In the genomic region with DNA sequence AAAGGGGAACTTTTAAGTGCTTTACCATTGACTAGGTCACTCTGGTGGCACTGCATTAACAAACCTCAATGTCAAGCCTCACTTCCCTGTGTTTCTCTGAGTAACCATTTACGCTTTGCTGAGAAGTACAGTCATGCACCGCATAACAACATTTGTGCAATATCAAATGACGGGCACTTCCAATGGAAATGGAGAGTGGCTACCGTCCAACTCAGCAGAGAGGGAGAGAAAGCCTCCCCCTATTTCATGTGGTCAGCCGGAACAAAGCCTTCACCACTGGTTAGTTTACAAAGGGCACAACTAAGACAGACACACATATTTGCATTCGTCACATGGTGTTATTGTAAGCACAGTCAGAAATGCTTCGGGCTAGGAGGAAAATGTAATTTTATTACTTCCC, we compare ENCODE assay signal across 9 cellular contexts.
DNase-seq lines count a peak whose midpoint lies in the region; ATAC-seq, FAIRE-seq and TF ChIP-seq lines count a peak whose summit lies in the region.
"Had no signal": no experiment of that assay in that cellular context is flagged by ENCODE, and none has a peak within 500 bp of the region (broad histone marks: within the 10 kb centered on the region; RNA-seq: fewer than 3 reads in every experiment).

No MANE protein-coding gene starts in this region.

- no peaks in the 10 kb centered on the region for H3K4me1 ChIP-seq in GM12878 (ENCODE audit: control insufficient read depth, insufficient read depth, low read length)

- TF ChIP-seq EP300 in GM12878 (IDR thresholded peaks at IDR 0.05; ENCODE audit: borderline replicate concordance in 1 of 2, control insufficient read depth in 1 of 2, low read depth in 2 of 2, low read length in 2 of 2): no peak

- no peak overlapping the region for H3K4me3 ChIP-seq in GM12878

- H3K9me3 ChIP-seq in GM12878 (replicated peaks; ENCODE audit: control insufficient read depth, insufficient read depth, low read length): no peaks in the 10 kb centered on the region

- H3K79me2 ChIP-seq in GM12878 (ENCODE audit: control insufficient read depth, insufficient read depth, low read length): no peaks in the 10 kb centered on the region

- H3K27ac ChIP-seq in GM12878 (ENCODE audit: control insufficient read depth, insufficient read depth): no peak overlapping the region

- H3K9ac ChIP-seq in GM12878 (ENCODE audit: control insufficient read depth, insufficient read depth, low read length): no peak overlapping the region

- FAIRE-seq in GM12878 (lab: Jason Lieb, UNC): no peak

- WGBS in GM12878 (ENCODE audit: insufficient coverage, insufficient replicate concordance, low lambda C conversion rate, missing lambda C conversion rate): 82% methylated on average over 7 of the region's 7 CpGs

- TF ChIP-seq CTCF in GM12878 (IDR thresholded peaks at IDR 0.05 in 2 of 3, conservative IDR thresholded peaks at IDR 0.05 in 1 of 3; ENCODE audit: control insufficient read depth in 2 of 3, extremely low read depth in 1 of 3, insufficient read depth in 1 of 3, low read depth in 3 of 3, low read length in 3 of 3) (no peak), GM13976 (IDR thresholded peaks at IDR 0.05; ENCODE audit: borderline replicate concordance, control extremely low read depth, extremely low read depth, insufficient read depth, missing control alignments) (no peak), omental fat pad (IDR thresholded peaks at IDR 0.05) (no peak)

- no peaks in the 10 kb centered on the region for H3K27me3 ChIP-seq in GM12878 (replicated peaks in 1 of 2; ENCODE audit: control insufficient read depth in 2 of 2, insufficient read depth in 2 of 2, low read length in 1 of 2)

- in situ Hi-C loops in GM12878 (cut with MboI) (no loop called here), GM13976 (cut with MboI; ENCODE audit: low sequenced_read_pairs, unreplicated experiment) (no loop called here)

- no peak for TF ChIP-seq POLR2A in GM12878 (IDR thresholded peaks at IDR 0.05; ENCODE audit: low read depth, low read length)

- TF ChIP-seq RAD21 in GM12878 (IDR thresholded peaks at IDR 0.05; ENCODE audit: insufficient read depth, low read depth, low read length): no peak

- POLR2A ChIA-PET in GM12878 (lab: Charles Lee): no interaction called here

- RAD21 ChIA-PET in GM12878 (lab: Charles Lee; ENCODE audit: unreplicated experiment): no interaction called here

- intact Hi-C loops in GM12878 (cut with micrococcal nuclease; ENCODE audit: unreplicated experiment): no loop called here

- no peaks in the 10 kb centered on the region for H3K36me3 ChIP-seq in GM12878 (ENCODE audit: control insufficient read depth in 2 of 2, insufficient read depth in 2 of 2, low read length in 1 of 2)

- ATAC-seq in GM12878: peak; percentile 39; the same call in 2 of the 3 replicates
- ATAC-seq in HG02884 (IDR thresholded peaks at IDR 0.05; ENCODE audit: unreplicated experiment): no peak
- ATAC-seq in HG02798 (IDR thresholded peaks at IDR 0.05; ENCODE audit: poor library complexity, unreplicated experiment): no peak
- ATAC-seq in omental fat pad (ENCODE audit: low FRiP score): no peak
- ATAC-seq: Panc1 had no signal

- H3K4me2 ChIP-seq in GM12878 (ENCODE audit: control insufficient read depth, insufficient read depth): no peak overlapping the region

- H4K20me1 ChIP-seq in GM12878 (ENCODE audit: control insufficient read depth, insufficient read depth): no peaks in the 10 kb centered on the region

- no peak overlapping the region for H2AFZ ChIP-seq in GM12878 (ENCODE audit: control insufficient read depth, low read depth, low read length)

- peak; percentile 94 for DNase-seq in DMS79 (lab: John Stamatoyannopoulos, UW)
- peak; percentile 13 for DNase-seq in NCI-H2081 treated with DMSO at 0.1 percent for 48 hours (lab: John Stamatoyannopoulos, UW)
- no peak for DNase-seq in GM12878 (ENCODE audit: low read depth, low spot score)
- peak; percentile 94 for DNase-seq in myocyte (ENCODE audit: low read depth)
- DNase-seq in GM13976 (ENCODE audit: low spot score): no peak
- no peak for DNase-seq in omental fat pad (ENCODE audit: low spot score)

- SMC1A ChIA-PET in GM12878 (lab: Charles Lee; ENCODE audit: uncharacterized antibody, unreplicated experiment): no interaction called here

- CTCF ChIA-PET in GM12878 (lab: Yijun Ruan, JAX): no interaction called here

- BruUV-seq in GM12878 (replicated peaks; lab: Mats Ljungman, UMichigan): no TSS peak

TF ChIP-seq in GM12878, 131 proteins besides CTCF, POLR2A, EP300 and RAD21:
- TF ChIP-seq ZNF207 (IDR thresholded peaks at IDR 0.05; ENCODE audit: borderline replicate concordance): no peak
- TF ChIP-seq, protein P1, sequence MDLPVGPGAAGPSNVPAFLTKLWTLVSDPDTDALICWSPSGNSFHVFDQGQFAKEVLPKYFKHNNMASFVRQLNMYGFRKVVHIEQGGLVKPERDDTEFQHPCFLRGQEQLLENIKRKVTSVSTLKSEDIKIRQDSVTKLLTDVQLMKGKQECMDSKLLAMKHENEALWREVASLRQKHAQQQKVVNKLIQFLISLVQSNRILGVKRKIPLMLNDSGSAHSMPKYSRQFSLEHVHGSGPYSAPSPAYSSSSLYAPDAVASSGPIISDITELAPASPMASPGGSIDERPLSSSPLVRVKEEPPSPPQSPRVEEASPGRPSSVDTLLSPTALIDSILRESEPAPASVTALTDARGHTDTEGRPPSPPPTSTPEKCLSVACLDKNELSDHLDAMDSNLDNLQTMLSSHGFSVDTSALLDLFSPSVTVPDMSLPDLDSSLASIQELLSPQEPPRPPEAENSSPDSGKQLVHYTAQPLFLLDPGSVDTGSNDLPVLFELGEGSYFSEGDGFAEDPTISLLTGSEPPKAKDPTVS (IDR thresholded peaks at IDR 0.05; ENCODE audit: low read depth, low read length): no peak
- TF ChIP-seq CUX1 (IDR thresholded peaks at IDR 0.05; ENCODE audit: insufficient replicate concordance, low read depth, low read length): no peak

Comparison
In these comparisons a context has a peak if more than half of its experiments do, and no peak if none do; other contexts are left out.
1. DNase-seq: peak in DMS79 (single experiment), NCI-H2081 treated with DMSO at 0.1 percent for 48 hours (single experiment) and myocyte (single experiment); none in GM12878 (single experiment), GM13976 (single experiment) and omental fat pad (single experiment).